Comparison of ENCODE assay signal across 12 cellular contexts in genomic region chrX:110049096-110049495, GRCh38. TPM values are rescaled to one million over a fixed set of nuclear protein-coding genes. Genes with fewer than 3 reads are reported as not detected.
DNase-seq lines count a peak whose midpoint lies in the region; ATAC-seq and TF ChIP-seq lines count a peak whose summit lies in the region.
"Had no signal": no experiment of that assay in that cellular context is flagged by ENCODE, and none has a peak within 500 bp of the region (broad histone marks: within the 10 kb centered on the region; RNA-seq: fewer than 3 reads in every experiment).

No MANE protein-coding gene starts in this region.

- H3K9ac ChIP-seq in subcutaneous abdominal adipose tissue (ENCODE audit: low read length in 5 of 5) = no peak overlapping the region
- H3K9ac ChIP-seq: BLaER1 had no signal

- H3K27me3 ChIP-seq in right atrium auricular region (no peaks in the 10 kb centered on the region), subcutaneous abdominal adipose tissue (ENCODE audit: control insufficient read depth in 5 of 5, insufficient read depth in 4 of 5, low read length in 5 of 5) (peaks cover 0 to 3% (median 0%) of the 10 kb centered on the region in 5 donors), dorsolateral prefrontal cortex (peaks cover 0 to 82% (median 24%) of the 10 kb centered on the region in 45 donors)

- H3K4me3 ChIP-seq in right atrium auricular region (no peak overlapping the region), subcutaneous abdominal adipose tissue (ENCODE audit: low read depth in 1 of 5, low read length in 5 of 5) (no peak overlapping the region), dorsolateral prefrontal cortex (no peak overlapping the region)
- H3K4me3 ChIP-seq: BLaER1, HAP-1 had no signal

- no peaks in the 10 kb centered on the region for H3K36me3 ChIP-seq in right atrium auricular region
- H3K36me3 ChIP-seq in subcutaneous abdominal adipose tissue (ENCODE audit: control insufficient read depth in 5 of 5, insufficient read depth in 5 of 5, low read length in 5 of 5) = no peaks in the 10 kb centered on the region
- H3K36me3 ChIP-seq: BLaER1 had no signal

- intact Hi-C loops in left ventricle myocardium superior (cut with micrococcal nuclease) = no loop called here
- intact Hi-C loops in dorsolateral prefrontal cortex (cut with DNase I) = no loop called here

- DNase-seq in left ventricle myocardium superior (no peak), right atrium auricular region (ENCODE audit: low spot score) (no peak), fibroblast of gingiva (ENCODE audit: low read depth) (peak; percentile 24), omental fat pad (ENCODE audit: low spot score) (no peak), dorsolateral prefrontal cortex (no peak), COR-L47 (lab: John Stamatoyannopoulos, UW) (no peak)
- DNase-seq: AML-193, Calu3, DMS 273 treated with DMSO at 0.1 percent for 48 hours had no signal

- TF ChIP-seq CTCF in right atrium auricular region (IDR thresholded peaks at IDR 0.05) = no peak
- no peak for TF ChIP-seq CTCF in omental fat pad (IDR thresholded peaks at IDR 0.05)
- TF ChIP-seq CTCF in dorsolateral prefrontal cortex (IDR thresholded peaks at IDR 0.05 in 54 of 56, conservative IDR thresholded peaks at IDR 0.05 in 2 of 56; ENCODE audit: low read depth in 1 of 56, partially characterized antibody in 56 of 56) = no peak

- H3K4me1 ChIP-seq in right atrium auricular region (no peaks in the 10 kb centered on the region), subcutaneous abdominal adipose tissue (ENCODE audit: control insufficient read depth in 5 of 5, insufficient read depth in 5 of 5, low read length in 5 of 5) (peaks cover 0 to 38% (median 15%) of the 10 kb centered on the region in 5 donors)

- ATAC-seq in left ventricle myocardium superior (peak; percentile 5), omental fat pad (ENCODE audit: low FRiP score) (peak; percentile 41)

- H3K27ac ChIP-seq in right atrium auricular region (no peak overlapping the region), subcutaneous abdominal adipose tissue (ENCODE audit: low read depth, low read length) (peak overlapping the region; percentile 75), dorsolateral prefrontal cortex (no peak overlapping the region)
- H3K27ac ChIP-seq: BLaER1 had no signal

- H3K9me3 ChIP-seq in right atrium auricular region (no peaks in the 10 kb centered on the region), subcutaneous abdominal adipose tissue (ENCODE audit: control insufficient read depth in 5 of 5, low read length in 5 of 5) (no peaks in the 10 kb centered on the region)
- H3K9me3 ChIP-seq: BLaER1, HAP-1 had no signal

RNA-seq across cellular contexts. Expression of gene TMEM164, which starts 46.2 kb away (rescaled TPM):
- total RNA-seq in left ventricle myocardium superior = 60.4 TPM
- total RNA-seq in right atrium auricular region = 10 to 100 TPM; 30.3 to 36.6 TPM
- 10 to 100 TPM; 24.6 to 56.9 (median 42.1) TPM for total RNA-seq in omental fat pad
- 10 to 100 TPM; 12.7 to 60.9 (median 23.9) TPM for total RNA-seq in dorsolateral prefrontal cortex
